Comparison of ENCODE assay signal across 15 cellular contexts in the genomic region with DNA sequence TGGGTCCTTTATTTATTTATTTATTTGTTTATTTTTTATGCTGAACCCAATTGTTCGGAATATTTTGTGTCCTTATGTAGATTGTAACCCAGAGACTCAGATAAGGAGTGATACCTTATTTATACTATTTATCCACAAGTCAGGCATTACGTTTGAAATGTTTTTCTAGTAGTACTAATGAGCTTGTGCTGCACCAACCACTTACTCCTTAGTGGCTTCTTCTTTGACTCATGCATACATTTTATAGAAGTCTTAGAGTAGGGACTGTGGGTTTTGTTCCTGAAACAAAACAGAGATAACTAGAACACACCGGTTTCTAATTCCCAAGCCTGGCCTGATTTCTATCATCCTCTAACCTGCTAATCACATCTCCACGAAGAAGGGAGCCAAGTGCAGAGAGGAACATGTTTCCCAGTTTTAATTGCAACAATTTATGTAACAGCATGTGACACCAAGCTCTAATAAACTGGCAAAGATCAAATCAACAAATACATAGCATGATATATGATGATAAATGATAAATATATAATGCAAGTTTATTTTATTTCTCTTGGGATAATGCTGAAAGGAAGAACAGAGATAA.
"Had no signal": no experiment of that assay in that cellular context is flagged by ENCODE, and none has a peak within 500 bp of the region (broad histone marks: within the 10 kb centered on the region; RNA-seq: fewer than 3 reads in every experiment).

No MANE protein-coding gene starts in this region.

- H3K27ac ChIP-seq: body of pancreas, neural progenitor cell, pancreas, upper lobe of right lung had no signal

- H3K9ac ChIP-seq: neural progenitor cell had no signal

- H3K4me2 ChIP-seq: neural progenitor cell had no signal

- FAIRE-seq: pancreas, TTC549 had no signal

- H3K27me3 ChIP-seq: body of pancreas, neural progenitor cell, pancreas, upper lobe of right lung had no signal

- H2AFZ ChIP-seq: neural progenitor cell had no signal

- H3K9me3 ChIP-seq: body of pancreas, mucosa of descending colon, pancreas, upper lobe of right lung had no signal

- H3K36me3 ChIP-seq: pancreas, upper lobe of right lung had no signal

- DNase-seq: activated CD4-positive, alpha-beta T cell treated with anti-CD3 and anti-CD28 coated beads for 36 hours; activated CD4-positive, alpha-beta T cell treated with anti-CD3 and anti-CD28 coated beads, Interleukin-2, amount 50 U/mL, for 48 hours; activated gamma-delta T cell; body of pancreas; dermis blood vessel endothelial cell; effector memory CD8-positive, alpha-beta T cell; glutamatergic neuron; kidney glomerular epithelial cell; mucosa of descending colon; naive B cell; pancreas; stimulated activated naive B cell treated with anti-CD40 and anti-IgM and Interleukin-4, amounts not matched to agents 10 μg/mL and 1 μg/mL and 100 μg/mL, for 72 hours; upper lobe of right lung had no signal

- H3K4me3 ChIP-seq: body of pancreas, mucosa of descending colon, neural progenitor cell, pancreas, upper lobe of right lung had no signal

- H3K4me1 ChIP-seq: neural progenitor cell had no signal
